25 cellular contexts compared by ENCODE assay signal in genomic region chr4:48575964-48576363, GRCh38.
DNase-seq lines count a peak whose midpoint lies in the region; ATAC-seq and TF ChIP-seq lines count a peak whose summit lies in the region.
"Had no signal": no experiment of that assay in that cellular context is flagged by ENCODE, and none has a peak within 500 bp of the region (broad histone marks: within the 10 kb centered on the region; RNA-seq: fewer than 3 reads in every experiment).

No MANE protein-coding gene starts in this region.

- DNase-seq in MCF 10A (ENCODE audit: unreplicated experiment) (peak; percentile 1), breast epithelium (ENCODE audit: low spot score in 2 of 2) (no peak), astrocyte of the cerebellum (ENCODE audit: low read depth) (peak; percentile 27), fibroblast of peridontal ligament (ENCODE audit: extremely low read depth) (peak; percentile 30), dermis blood vessel endothelial cell (no peak), occipital lobe (lab: John Stamatoyannopoulos, UW) (no peak), SKM-1 (lab: John Stamatoyannopoulos, UW; ENCODE audit: unreplicated experiment) (no peak)
- DNase-seq: activated CD4-positive, alpha-beta T cell treated with anti-CD3 and anti-CD28 coated beads, Interleukin-2, amount 50 U/mL, for 4 hours; activated CD8-positive, alpha-beta memory T cell treated with anti-CD3 and anti-CD28 coated beads, Interleukin-2, amount 50 U/mL, for 4 hours; C1 segment of cervical spinal cord; caudate nucleus; erythroblast; glutamatergic neuron; H7; left colon; mesendoderm; NCI-H2171; NCI-H524 treated with DMSO at 0.1 percent for 48 hours; nucleus accumbens; RPMI8226; stomach; T-helper 9 cell had no signal

- H3K27ac Mint-ChIP-seq in MCF 10A (ENCODE audit: low read depth, unreplicated experiment) = no peak overlapping the region
- H3K27ac Mint-ChIP-seq: WTC11 had no signal

- no peaks in the 10 kb centered on the region for H3K4me1 Mint-ChIP-seq in MCF 10A (ENCODE audit: insufficient read depth, unreplicated experiment)
- H3K4me1 Mint-ChIP-seq: WTC11 had no signal

- TF ChIP-seq CTCF in MCF 10A (IDR thresholded peaks at IDR 0.05; ENCODE audit: unreplicated experiment) = no peak
- no peak for TF ChIP-seq CTCF in breast epithelium (IDR thresholded peaks at IDR 0.05)
- no peak for TF ChIP-seq CTCF in astrocyte of the cerebellum (IDR thresholded peaks at IDR 0.05; ENCODE audit: low read depth, low read length, missing control alignments)

- no peak overlapping the region for H3K27ac ChIP-seq in breast epithelium
- H3K27ac ChIP-seq: stomach, tibial nerve had no signal

- no peak for TF ChIP-seq POLR2A in breast epithelium (IDR thresholded peaks at IDR 0.05)

- intact Hi-C loops in MCF 10A (cut with micrococcal nuclease) = loop anchor here (5.0 kb wide), 1 partner anchor 331 kb away; the partner anchor contains the start of gene OCIAD2
- intact Hi-C loops in breast epithelium (cut with DNase I; ENCODE audit: low total_unique reads) = no loop called here

- H3K9me3 Mint-ChIP-seq in MCF 10A (ENCODE audit: unreplicated experiment) = no peaks in the 10 kb centered on the region
- H3K9me3 Mint-ChIP-seq: WTC11 had no signal

- H3K36me3 Mint-ChIP-seq in MCF 10A (ENCODE audit: insufficient read depth, unreplicated experiment) = peaks cover 57% of the 10 kb centered on the region

- H3K27me3 Mint-ChIP-seq in MCF 10A (ENCODE audit: insufficient read depth, unreplicated experiment) = no peaks in the 10 kb centered on the region

- POLR2A ChIA-PET in MCF 10A (lab: Yijun Ruan, JAX) = no interaction called here

- no peaks in the 10 kb centered on the region for H3K4me1 ChIP-seq in breast epithelium
- H3K4me1 ChIP-seq: stomach had no signal

- no peaks in the 10 kb centered on the region for H3K27me3 ChIP-seq in breast epithelium
- H3K27me3 ChIP-seq: stomach, tibial nerve had no signal

- no peak overlapping the region for H3K4me3 Mint-ChIP-seq in MCF 10A (ENCODE audit: unreplicated experiment)
- H3K4me3 Mint-ChIP-seq: WTC11 had no signal

- no peak for ATAC-seq in GM18498 (IDR thresholded peaks at IDR 0.05; ENCODE audit: unreplicated experiment)
- ATAC-seq: left colon, WTC11 had no signal

- no peaks in the 10 kb centered on the region for H3K9me3 ChIP-seq in breast epithelium
- H3K9me3 ChIP-seq: stomach, tibial nerve had no signal

- in situ Hi-C loops in astrocyte of the cerebellum (cut with HindIII; ENCODE audit: low sequenced_read_pairs) = no loop called here

- BruUV-seq in MCF 10A (replicated peaks; lab: Mats Ljungman, UMichigan) = no TSS peak

- peaks cover 4% of the 10 kb centered on the region for H3K36me3 ChIP-seq in breast epithelium

- H3K4me3 ChIP-seq in breast epithelium (no peak overlapping the region), astrocyte of the cerebellum (ENCODE audit: low read depth, low read length) (no peak overlapping the region)
- H3K4me3 ChIP-seq: stomach, tibial nerve had no signal

- CTCF ChIA-PET in MCF 10A (lab: Yijun Ruan, JAX) = no interaction called here

Comparison
In these comparisons a context has a peak if more than half of its experiments do, and no peak if none do; other contexts are left out.
1. DNase-seq: peak in MCF 10A (single experiment), astrocyte of the cerebellum (single experiment) and fibroblast of peridontal ligament (single experiment); none in breast epithelium (0 of 2), dermis blood vessel endothelial cell (single experiment), occipital lobe (single experiment) and SKM-1 (single experiment).